23 cellular contexts compared by ENCODE assay signal in the genomic region with DNA sequence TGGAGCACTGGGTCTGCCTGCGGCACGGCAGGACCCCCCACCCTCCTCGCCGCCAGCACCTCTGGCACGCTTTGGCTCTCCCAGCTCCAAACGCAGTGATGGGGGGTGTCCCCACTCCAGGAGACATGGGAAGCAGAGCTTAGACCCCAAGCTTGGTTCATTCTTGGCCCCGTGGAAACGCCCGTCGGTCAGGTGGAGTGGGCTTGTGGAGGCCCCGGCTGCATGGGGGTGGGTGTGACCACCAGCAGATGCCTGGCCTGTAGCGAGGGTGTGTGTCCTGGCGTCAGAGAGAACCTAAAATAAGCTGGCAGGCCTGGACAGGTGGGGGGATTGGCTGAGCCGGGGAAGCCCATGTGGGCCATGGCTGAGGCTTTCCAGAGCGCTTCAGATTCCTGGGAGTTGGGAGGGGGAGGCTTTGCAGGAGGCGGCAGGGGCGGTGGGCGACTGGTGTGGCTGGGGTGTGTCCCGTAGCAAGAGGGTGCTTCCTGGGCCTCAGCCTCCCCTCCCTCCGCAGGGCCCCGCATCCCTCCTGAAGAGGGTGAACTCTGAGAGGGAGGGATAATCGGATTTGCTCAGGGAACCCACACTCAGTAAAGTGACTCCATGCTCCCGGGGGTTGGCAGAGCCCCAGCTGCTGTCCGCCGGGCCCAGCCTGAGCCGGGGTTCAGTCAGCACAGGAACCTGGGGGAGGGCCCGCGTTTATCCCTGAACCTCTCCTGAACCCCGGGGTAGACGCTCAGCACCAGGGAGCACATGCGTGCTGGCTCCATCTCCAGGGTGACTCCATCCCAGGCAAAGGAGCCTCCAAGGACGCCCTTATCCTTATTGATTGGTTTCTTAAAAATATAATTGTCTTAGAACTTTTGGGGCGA. TPM values are rescaled to one million over a fixed set of nuclear protein-coding genes. Genes with fewer than 3 reads are reported as not detected.
DNase-seq lines count a peak whose midpoint lies in the region; ATAC-seq, FAIRE-seq and TF ChIP-seq lines count a peak whose summit lies in the region.
"Had no signal": no experiment of that assay in that cellular context is flagged by ENCODE, and none has a peak within 500 bp of the region (broad histone marks: within the 10 kb centered on the region; RNA-seq: fewer than 3 reads in every experiment).

No MANE protein-coding gene starts in this region.

- no peak for TF ChIP-seq EP300 in neural cell (conservative IDR thresholded peaks at IDR 0.05; ENCODE audit: poor library complexity, severe bottlenecking)

- peaks cover 81% of the 10 kb centered on the region for H3K4me1 ChIP-seq in stomach smooth muscle (ENCODE audit: control insufficient read depth, insufficient read depth, low read length)
- H3K4me1 ChIP-seq: HAP-1 had no signal

- H3K27ac ChIP-seq in WERI-Rb-1: peak overlapping the region; percentile 95
- H3K27ac ChIP-seq in neural cell (ENCODE audit: low read length): no peak overlapping the region
- H3K27ac ChIP-seq in stomach smooth muscle (ENCODE audit: low read length): peak overlapping the region; percentile 97

- peaks cover 12% of the 10 kb centered on the region for H3K79me2 ChIP-seq in neural cell (replicated peaks; ENCODE audit: insufficient read depth, low read length)

- H3K9ac ChIP-seq in neural cell (ENCODE audit: low read length) (no peak overlapping the region), stomach smooth muscle (ENCODE audit: low read length in 2 of 2) (peak overlapping the region; percentile 62 to 80)

- peaks cover 37% of the 10 kb centered on the region for H3K36me3 ChIP-seq in WERI-Rb-1
- no peaks in the 10 kb centered on the region for H3K36me3 ChIP-seq in neural cell (ENCODE audit: insufficient read depth, low read length)
- no peaks in the 10 kb centered on the region for H3K36me3 ChIP-seq in stomach smooth muscle (ENCODE audit: control insufficient read depth in 2 of 2, insufficient read depth in 2 of 2, low read length in 2 of 2)
- H3K36me3 ChIP-seq: HAP-1, thoracic aorta had no signal

- peak; percentile 100 for DNase-seq in D721Med (ENCODE audit: insufficient read length, low spot score)
- DNase-seq in WERI-Rb-1: peak; percentile 93
- no peak for DNase-seq in NCI-H748 treated with DMSO at 0.1 percent for 48 hours (lab: John Stamatoyannopoulos, UW)
- DNase-seq in NCI-H2196 (lab: John Stamatoyannopoulos, UW; ENCODE audit: unreplicated experiment): no peak
- no peak for DNase-seq in activated naive CD4-positive, alpha-beta T cell treated with Interleukin-2 at 50 U/mL for 16 hours
- DNase-seq: activated CD4-positive, alpha-beta T cell treated with anti-CD3 and anti-CD28 coated beads for 36 hours; activated naive CD4-positive, alpha-beta T cell treated with anti-CD3 and anti-CD28 coated beads, Interleukin-2, amount 50 U/mL, for 16 hours; activated T-cell treated with anti-CD3 and anti-CD28 coated beads, Interleukin-2, amount 50 U/mL, for 72 hours; aorta; central memory CD4-positive, alpha-beta T cell; DND-41; NCI-H1048; NCI-H510A treated with DMSO at 0.1 percent for 48 hours had no signal

- H3K27me3 ChIP-seq in WERI-Rb-1 (ENCODE audit: insufficient read depth, low read depth, severe bottlenecking) (no peaks in the 10 kb centered on the region), neural cell (ENCODE audit: insufficient read depth, low read depth, low read length) (no peaks in the 10 kb centered on the region), stomach smooth muscle (ENCODE audit: control insufficient read depth in 1 of 2, insufficient read depth in 2 of 2, low read length in 2 of 2) (peaks cover 0 to 2% of the 10 kb centered on the region in 2 donors)

- no peak overlapping the region for H3K4me2 ChIP-seq in neural cell (ENCODE audit: low read length)

- H3F3A ChIP-seq in neural cell (ENCODE audit: insufficient read depth, low read length, poor library complexity, severe bottlenecking): no peaks in the 10 kb centered on the region

- TF ChIP-seq RAD21 in neural cell (conservative IDR thresholded peaks at IDR 0.05): no peak

- no peak for ATAC-seq in HG02798 (IDR thresholded peaks at IDR 0.05; ENCODE audit: poor library complexity, unreplicated experiment)
- ATAC-seq: activated CD4-positive, alpha-beta T cell treated with anti-CD3 and anti-CD28 coated beads for 36 hours; activated T-cell treated with anti-CD3 and anti-CD28 coated beads, Interleukin-2, amount 50 U/mL, for 72 hours; esophagus mucosa; Right ventricle myocardium inferior; stimulated activated effector memory CD8-positive, alpha-beta T cell treated with anti-CD3 and anti-CD28 coated beads, Interleukin-12 subunit alpha, Interleukin-12 subunit beta, amount 100 ng/mL, for 72 hours had no signal

- H3K9me3 ChIP-seq in WERI-Rb-1 (ENCODE audit: severe bottlenecking) (no peaks in the 10 kb centered on the region), neural cell (ENCODE audit: low read length) (no peaks in the 10 kb centered on the region), stomach smooth muscle (ENCODE audit: control insufficient read depth in 2 of 2, low read length in 2 of 2) (no peaks in the 10 kb centered on the region)
- H3K9me3 ChIP-seq: HAP-1, thoracic aorta had no signal

- H4K20me1 ChIP-seq in neural cell (ENCODE audit: insufficient read depth): no peaks in the 10 kb centered on the region

- TF ChIP-seq CTCF in D721Med (IDR thresholded peaks at IDR 0.05; ENCODE audit: insufficient read depth, missing control alignments) (no peak), WERI-Rb-1 (IDR thresholded peaks at IDR 0.05; ENCODE audit: low read depth, low read length) (no peak), neural cell (IDR thresholded peaks at IDR 0.05; ENCODE audit: poor library complexity, severe bottlenecking) (no peak)

- H3K4me3 ChIP-seq in WERI-Rb-1 (ENCODE audit: low read depth, low read length): peak overlapping the region; percentile 39
- peak overlapping the region; percentile 9 for H3K4me3 ChIP-seq in neural cell (ENCODE audit: low read length)
- peak overlapping the region; percentile 6 to 75 for H3K4me3 ChIP-seq in stomach smooth muscle (ENCODE audit: low read length in 2 of 2)
- H3K4me3 ChIP-seq: HAP-1, thoracic aorta had no signal

- no peak overlapping the region for H2AFZ ChIP-seq in neural cell (ENCODE audit: low read depth, low read length)

- H3K9me2 ChIP-seq in neural cell (ENCODE audit: insufficient read depth, low read length): no peaks in the 10 kb centered on the region

- FAIRE-seq in D721Med (lab: Jason Lieb, UNC): no peak
- FAIRE-seq: HTR-8/SVneo, TTC549 had no signal

TF ChIP-seq in neural cell, 6 proteins besides CTCF, POLR2A, EP300 and RAD21:
- TF ChIP-seq EZH2 (IDR thresholded peaks at IDR 0.05; ENCODE audit: borderline replicate concordance, insufficient read depth, low read length, poor library complexity, severe bottlenecking) (no peak), TAF1 (IDR thresholded peaks at IDR 0.05; ENCODE audit: low read depth) (no peak), POLR2AphosphoS5 (IDR thresholded peaks at IDR 0.05) (no peak), MXI1 (conservative IDR thresholded peaks at IDR 0.05; ENCODE audit: poor library complexity, severe bottlenecking) (no peak), SMC3 (conservative IDR thresholded peaks at IDR 0.05; ENCODE audit: poor library complexity) (no peak)
- TF ChIP-seq, protein P1, sequence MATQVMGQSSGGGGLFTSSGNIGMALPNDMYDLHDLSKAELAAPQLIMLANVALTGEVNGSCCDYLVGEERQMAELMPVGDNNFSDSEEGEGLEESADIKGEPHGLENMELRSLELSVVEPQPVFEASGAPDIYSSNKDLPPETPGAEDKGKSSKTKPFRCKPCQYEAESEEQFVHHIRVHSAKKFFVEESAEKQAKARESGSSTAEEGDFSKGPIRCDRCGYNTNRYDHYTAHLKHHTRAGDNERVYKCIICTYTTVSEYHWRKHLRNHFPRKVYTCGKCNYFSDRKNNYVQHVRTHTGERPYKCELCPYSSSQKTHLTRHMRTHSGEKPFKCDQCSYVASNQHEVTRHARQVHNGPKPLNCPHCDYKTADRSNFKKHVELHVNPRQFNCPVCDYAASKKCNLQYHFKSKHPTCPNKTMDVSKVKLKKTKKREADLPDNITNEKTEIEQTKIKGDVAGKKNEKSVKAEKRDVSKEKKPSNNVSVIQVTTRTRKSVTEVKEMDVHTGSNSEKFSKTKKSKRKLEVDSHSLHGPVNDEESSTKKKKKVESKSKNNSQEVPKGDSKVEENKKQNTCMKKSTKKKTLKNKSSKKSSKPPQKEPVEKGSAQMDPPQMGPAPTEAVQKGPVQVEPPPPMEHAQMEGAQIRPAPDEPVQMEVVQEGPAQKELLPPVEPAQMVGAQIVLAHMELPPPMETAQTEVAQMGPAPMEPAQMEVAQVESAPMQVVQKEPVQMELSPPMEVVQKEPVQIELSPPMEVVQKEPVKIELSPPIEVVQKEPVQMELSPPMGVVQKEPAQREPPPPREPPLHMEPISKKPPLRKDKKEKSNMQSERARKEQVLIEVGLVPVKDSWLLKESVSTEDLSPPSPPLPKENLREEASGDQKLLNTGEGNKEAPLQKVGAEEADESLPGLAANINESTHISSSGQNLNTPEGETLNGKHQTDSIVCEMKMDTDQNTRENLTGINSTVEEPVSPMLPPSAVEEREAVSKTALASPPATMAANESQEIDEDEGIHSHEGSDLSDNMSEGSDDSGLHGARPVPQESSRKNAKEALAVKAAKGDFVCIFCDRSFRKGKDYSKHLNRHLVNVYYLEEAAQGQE (IDR thresholded peaks at IDR 0.05; ENCODE audit: borderline replicate concordance): no peak

RNA-seq across cellular contexts. Expression of gene CACNA1H, which starts 3.4 kb away (rescaled TPM):
- 27.7 and 35.7 TPM in 2 replicates for polyA plus RNA-seq in neural cell
- 42.7 and 55.0 TPM in 2 replicates for polyA minus RNA-seq in neural cell

Comparison
In these comparisons a context has a peak if more than half of its experiments do, and no peak if none do; other contexts are left out.
1. DNase-seq: peak in D721Med (single experiment) and WERI-Rb-1 (single experiment); none in NCI-H748 treated with DMSO at 0.1 percent for 48 hours (single experiment), NCI-H2196 (single experiment) and activated naive CD4-positive, alpha-beta T cell treated with Interleukin-2 at 50 U/mL for 16 hours (single experiment).
2. Peak in every context shown above with its lines, with median percentiles within 50 percentile points of each other: H3K4me3 ChIP-seq.